17 cellular contexts compared by ENCODE assay signal in the genomic region with DNA sequence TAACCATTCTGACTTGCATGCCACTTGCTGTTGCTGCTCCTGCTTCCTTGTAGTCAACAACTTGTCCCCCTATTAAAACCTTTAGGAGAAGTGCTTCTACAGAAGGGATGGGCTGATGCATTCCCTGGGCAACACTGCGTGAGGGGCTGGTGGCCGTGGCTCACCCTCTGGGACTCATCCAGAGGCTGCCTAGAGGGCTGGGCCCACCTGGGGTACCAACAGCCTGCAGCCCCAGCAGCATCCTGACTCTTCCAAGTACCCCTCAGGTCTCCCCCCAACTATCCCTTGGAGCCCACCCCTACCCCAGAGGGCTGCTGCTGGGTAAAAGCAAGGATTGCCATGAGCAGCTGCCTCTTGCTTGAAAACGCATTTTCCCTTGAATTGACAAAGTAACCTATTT. TPM values are rescaled to one million over a fixed set of nuclear protein-coding genes. Genes with fewer than 3 reads are reported as not detected.
DNase-seq lines count a peak whose midpoint lies in the region; ATAC-seq and TF ChIP-seq lines count a peak whose summit lies in the region.
"Had no signal": no experiment of that assay in that cellular context is flagged by ENCODE, and none has a peak within 500 bp of the region (broad histone marks: within the 10 kb centered on the region; RNA-seq: fewer than 3 reads in every experiment).

No MANE protein-coding gene starts in this region.

- H3K4me1 Mint-ChIP-seq in T-helper 17 cell: peaks cover 14% of the 10 kb centered on the region
- H3K4me1 Mint-ChIP-seq in glutamatergic neuron (ENCODE audit: low read depth, unreplicated experiment): peaks cover 31% of the 10 kb centered on the region
- H3K4me1 Mint-ChIP-seq in nephron progenitor cell: peaks cover 10% of the 10 kb centered on the region

- H3K36me3 Mint-ChIP-seq in T-helper 17 cell (ENCODE audit: low read depth) (peaks cover 20% of the 10 kb centered on the region), glutamatergic neuron (ENCODE audit: unreplicated experiment) (peaks cover 26% of the 10 kb centered on the region), nephron progenitor cell (ENCODE audit: low read depth) (peaks cover 37% of the 10 kb centered on the region)

- H3K4me1 ChIP-seq in BLaER1 treated with 17β-estradiol and CSF1 and Interleukin-3, amounts not matched to agents 10 nM and 100 nM: peaks cover 23 to 90% (median 87%) of the 10 kb centered on the region in 10 experiments
- no peaks in the 10 kb centered on the region for H3K4me1 ChIP-seq in effector memory CD4-positive, alpha-beta T cell (ENCODE audit: control insufficient read depth, insufficient read depth, low read length, poor library complexity, severe bottlenecking)

- peak overlapping the region in 8 of 11 experiments; percentile 48 to 98 (median 87); a peak in 16 of 22 replicates for H3K4me2 ChIP-seq in BLaER1 treated with 17β-estradiol and CSF1 and Interleukin-3, amounts not matched to agents 10 nM and 100 nM
- H3K4me2 ChIP-seq: GM23338 had no signal

- H3K9me3 Mint-ChIP-seq in glutamatergic neuron (ENCODE audit: unreplicated experiment): peaks cover 19% of the 10 kb centered on the region
- no peaks in the 10 kb centered on the region for H3K9me3 Mint-ChIP-seq in nephron progenitor cell
- H3K9me3 Mint-ChIP-seq: CD4-positive, alpha-beta T cell; CD8-positive, alpha-beta memory T cell; GM23338; H9 had no signal

- H4K20me1 ChIP-seq in BLaER1 treated with 17β-estradiol and CSF1 and Interleukin-3, amounts not matched to agents 10 nM and 100 nM: peaks cover 0 to 19% (median 0%) of the 10 kb centered on the region in 11 experiments; a peak in 4 of 22 replicates

- H3K4me3 ChIP-seq in BLaER1 treated with 17β-estradiol and CSF1 and Interleukin-3, amounts not matched to agents 10 nM and 100 nM: no peak overlapping the region; a peak in 1 of 20 replicates
- H3K4me3 ChIP-seq in effector memory CD4-positive, alpha-beta T cell (ENCODE audit: insufficient read depth, low read depth, low read length, poor library complexity, severe bottlenecking): no peak overlapping the region
- H3K4me3 ChIP-seq: GM12878, GM23338 had no signal

- H3K27ac Mint-ChIP-seq in T-helper 17 cell (peak overlapping the region; percentile 61), glutamatergic neuron (ENCODE audit: unreplicated experiment) (peak overlapping the region; percentile 95), nephron progenitor cell (no peak overlapping the region)
- H3K27ac Mint-ChIP-seq: CD14-positive monocyte; CD4-positive, alpha-beta T cell; CD8-positive, alpha-beta memory T cell; GM23338; H9 had no signal

- H3K9me3 ChIP-seq in BLaER1 treated with 17β-estradiol and CSF1 and Interleukin-3, amounts not matched to agents 10 nM and 100 nM (replicated peaks in 1 of 11): no peaks in the 10 kb centered on the region
- no peaks in the 10 kb centered on the region for H3K9me3 ChIP-seq in T-helper 17 cell (ENCODE audit: control insufficient read depth, low read length, poor library complexity, severe bottlenecking)
- H3K9me3 ChIP-seq in effector memory CD4-positive, alpha-beta T cell (ENCODE audit: control insufficient read depth, low read length): no peaks in the 10 kb centered on the region

- H3K4me3 Mint-ChIP-seq in T-helper 17 cell: no peak overlapping the region
- peak overlapping the region; percentile 30 for H3K4me3 Mint-ChIP-seq in glutamatergic neuron (ENCODE audit: unreplicated experiment)
- no peak overlapping the region for H3K4me3 Mint-ChIP-seq in nephron progenitor cell
- H3K4me3 Mint-ChIP-seq: CD14-positive monocyte; CD4-positive, alpha-beta T cell; CD8-positive, alpha-beta memory T cell; GM23338; H9 had no signal

- no peaks in the 10 kb centered on the region for H3K27me3 Mint-ChIP-seq in T-helper 17 cell
- peaks cover 27% of the 10 kb centered on the region for H3K27me3 Mint-ChIP-seq in glutamatergic neuron (ENCODE audit: unreplicated experiment)
- H3K27me3 Mint-ChIP-seq in nephron progenitor cell (ENCODE audit: low read depth, poor library complexity): peaks cover 17% of the 10 kb centered on the region
- H3K27me3 Mint-ChIP-seq: CD4-positive, alpha-beta T cell; CD8-positive, alpha-beta memory T cell had no signal

- 0 out of 22 replicates have a peak overlapping the region, but pooled peaks of 1 of the 11 experiments have one; percentile 30 for H3K27ac ChIP-seq in BLaER1 treated with 17β-estradiol and CSF1 and Interleukin-3, amounts not matched to agents 10 nM and 100 nM
- no peak overlapping the region for H3K27ac ChIP-seq in effector memory CD4-positive, alpha-beta T cell (ENCODE audit: insufficient read depth, low read length, poor library complexity, severe bottlenecking)

- H3K36me3 ChIP-seq in BLaER1 treated with 17β-estradiol and CSF1 and Interleukin-3, amounts not matched to agents 10 nM and 100 nM: peaks cover 3 to 53% (median 34%) of the 10 kb centered on the region in 11 experiments; a peak in 18 of 22 replicates
- peaks cover 19% of the 10 kb centered on the region for H3K36me3 ChIP-seq in effector memory CD4-positive, alpha-beta T cell (ENCODE audit: control insufficient read depth, insufficient read depth, low read length)

- no peak for TF ChIP-seq CTCF in glutamatergic neuron (IDR thresholded peaks at IDR 0.05; ENCODE audit: partially characterized antibody, unreplicated experiment)
- TF ChIP-seq CTCF in nephron progenitor cell (IDR thresholded peaks at IDR 0.05): no peak

- H3K27me3 ChIP-seq in BLaER1 treated with 17β-estradiol and CSF1 and Interleukin-3, amounts not matched to agents 10 nM and 100 nM: no peaks in the 10 kb centered on the region
- no peaks in the 10 kb centered on the region for H3K27me3 ChIP-seq in effector memory CD4-positive, alpha-beta T cell (replicated peaks; ENCODE audit: control insufficient read depth, insufficient read depth, low read length, poor library complexity, severe bottlenecking)

- no peak overlapping the region; a peak in 1 of 22 replicates for H3K9ac ChIP-seq in BLaER1 treated with 17β-estradiol and CSF1 and Interleukin-3, amounts not matched to agents 10 nM and 100 nM

- ATAC-seq in T-helper 17 cell: no peak
- ATAC-seq: GM12878, HCT116 had no signal

- DNase-seq in T-helper 17 cell (no peak), glutamatergic neuron (no peak), nephron progenitor cell (no peak), cerebellar cortex (ENCODE audit: low spot score) (no peak)
- DNase-seq in effector memory CD4-positive, alpha-beta T cell: no peak
- DNase-seq: CD4-positive, alpha-beta T cell; CD8-positive, alpha-beta memory T cell; DMS79; EL; GDM1 had no signal

RNA-seq across cellular contexts. Expression of a gene that starts 34.7 kb away (rescaled TPM):
- not detected for total RNA-seq in T-helper 17 cell
- 2.1 TPM for total RNA-seq in glutamatergic neuron (ENCODE audit: unreplicated experiment)
- total RNA-seq: A673; CD8-positive, alpha-beta memory T cell; GM12878 had no signal

RNA-seq across cellular contexts. Expression of a gene that starts 40.7 kb away (rescaled TPM):
- 10 to 100 TPM; 22.0 to 25.0 TPM for total RNA-seq in T-helper 17 cell
- 46.1 TPM for total RNA-seq in glutamatergic neuron (ENCODE audit: unreplicated experiment)
